Comparison of ENCODE assay signal across 8 cellular contexts in the genomic region with DNA sequence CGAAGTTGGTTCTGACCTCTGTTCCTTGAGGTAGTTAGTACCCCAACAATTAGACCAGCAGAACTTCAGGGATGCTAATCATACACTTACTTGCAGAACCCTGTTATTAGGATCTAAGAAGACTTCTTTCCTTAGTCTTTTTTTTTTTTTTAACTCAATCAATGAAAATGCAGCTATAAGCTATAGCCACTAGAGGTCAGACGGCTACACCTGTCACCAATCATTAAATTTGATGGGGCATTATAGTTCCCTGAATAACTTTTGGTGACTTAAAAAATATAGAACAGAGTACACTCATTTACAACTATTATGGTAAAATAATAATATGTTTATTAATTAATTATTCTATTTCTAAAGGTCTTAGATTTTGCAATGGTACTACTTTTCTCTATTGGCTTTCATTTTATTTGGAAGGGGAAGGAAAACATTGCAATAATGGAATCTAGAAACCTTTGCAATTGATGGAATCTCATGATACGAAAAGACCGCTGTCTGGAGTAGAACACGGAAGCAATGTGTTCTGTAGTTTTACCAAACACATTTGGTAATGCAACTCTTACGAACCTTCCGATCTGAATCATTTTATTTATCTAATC.
DNase-seq lines count a peak whose midpoint lies in the region; ATAC-seq and TF ChIP-seq lines count a peak whose summit lies in the region.

No MANE protein-coding gene starts in this region.

- peak in 55 of 56 donors; percentile 32 to 70 (median 54) for TF ChIP-seq CTCF in dorsolateral prefrontal cortex (IDR thresholded peaks at IDR 0.05 in 54 of 56, conservative IDR thresholded peaks at IDR 0.05 in 2 of 56; ENCODE audit: low read depth in 1 of 56, partially characterized antibody in 56 of 56)

- H3K27ac ChIP-seq in dorsolateral prefrontal cortex, result no peak overlapping the region

- ATAC-seq in GM19043 (IDR thresholded peaks at IDR 0.05; ENCODE audit: low read depth, unreplicated experiment) (peak; percentile 49), HG03095 (IDR thresholded peaks at IDR 0.05; ENCODE audit: unreplicated experiment) (no peak)

- DNase-seq in ACHN (peak; percentile 39), NCI-H1694 treated with DMSO at 0.1 percent for 48 hours (lab: John Stamatoyannopoulos, UW) (peak; percentile 7), dorsolateral prefrontal cortex (no peak), retina (peak; percentile 41), NCI-H2107 treated with DMSO at 0.1 percent for 48 hours (lab: John Stamatoyannopoulos, UW; ENCODE audit: unreplicated experiment) (no peak), GOT3 (lab: John Stamatoyannopoulos, UW) (no peak)

- in situ Hi-C loops in ACHN (cut with HindIII; ENCODE audit: low pct_ligation_motif_present, low pct_unique_long_range_greater_than_20kb, low sequenced_read_pairs), result no loop called here

- no peak overlapping the region for H3K4me3 ChIP-seq in dorsolateral prefrontal cortex

- intact Hi-C loops in dorsolateral prefrontal cortex (cut with DNase I), result no loop called here

- H3K27me3 ChIP-seq in dorsolateral prefrontal cortex, result peaks cover 0 to 3% (median 0%) of the 10 kb centered on the region in 45 donors

Comparison
In these comparisons a context has a peak if more than half of its experiments do, and no peak if none do; other contexts are left out.
1. DNase-seq: peak in ACHN (single experiment), NCI-H1694 treated with DMSO at 0.1 percent for 48 hours (single experiment) and retina (single experiment); none in dorsolateral prefrontal cortex (0 of 10), NCI-H2107 treated with DMSO at 0.1 percent for 48 hours (single experiment) and GOT3 (single experiment).